Comparison of ENCODE assay signal across 19 cellular contexts in genomic region chr7:27804139-27804538, GRCh38.
DNase-seq lines count a peak whose midpoint lies in the region; ATAC-seq and TF ChIP-seq lines count a peak whose summit lies in the region.
"Had no signal": no experiment of that assay in that cellular context is flagged by ENCODE, and none has a peak within 500 bp of the region (broad histone marks: within the 10 kb centered on the region; RNA-seq: fewer than 3 reads in every experiment).

No MANE protein-coding gene starts in this region.

- peak overlapping the region; percentile 46 to 86 (median 66) for H3K27ac ChIP-seq in adrenal gland
- peak overlapping the region; percentile 89 for H3K27ac ChIP-seq in subcutaneous abdominal adipose tissue (ENCODE audit: low read depth, low read length)

- ATAC-seq in left lobe of liver (peak; percentile 52), HG02798 (IDR thresholded peaks at IDR 0.05; ENCODE audit: poor library complexity, unreplicated experiment) (no peak)
- ATAC-seq in activated T-cell treated with anti-CD3 and anti-CD28 coated beads, Interleukin-2, amount 50 U/mL, for 72 hours (replicated peaks in 1 of 2) = no peak
- ATAC-seq: PC-3 had no signal

- no peak for TF ChIP-seq CTCF in adrenal gland (IDR thresholded peaks at IDR 0.05)

- H3K4me3 ChIP-seq in adrenal gland (no peak overlapping the region), subcutaneous abdominal adipose tissue (ENCODE audit: low read depth in 1 of 5, low read length in 5 of 5) (no peak overlapping the region)

- DNase-seq in GM04503 (ENCODE audit: low read depth) (peak; percentile 13), adrenal gland (no peak), left lobe of liver (ENCODE audit: low spot score) (no peak)
- DNase-seq in activated T-cell treated with anti-CD3 and anti-CD28 coated beads, Interleukin-2, amount 50 U/mL, for 72 hours = no peak
- no peak for DNase-seq in stimulated activated CD4-positive, alpha-beta T cell treated with anti-CD3 and anti-CD28 coated beads, Interleukin-4, amount 100 ng/mL, for 4 hours
- DNase-seq: DMS 273 treated with DMSO at 0.1 percent for 48 hours, DND-41, MV-4-11, NCI-H1694, NCI-H2171 treated with DMSO at 0.1 percent for 48 hours, NCI-H446, NCI-H526, PC-3, SHP77 had no signal

- peaks cover 5 to 14% of the 10 kb centered on the region in 2 donors for H3K36me3 Mint-ChIP-seq in activated T-cell treated with anti-CD3 and anti-CD28 coated beads, Interleukin-2, amount 50 U/mL, for 72 hours (ENCODE audit: insufficient read depth in 2 of 2)

- TF ChIP-seq POLR2A in adrenal gland (IDR thresholded peaks at IDR 0.05) = peak in 1 of 2 donors; percentile 61

- H3K36me3 ChIP-seq in adrenal gland (replicated peaks in 1 of 2) (no peaks in the 10 kb centered on the region), subcutaneous abdominal adipose tissue (ENCODE audit: control insufficient read depth in 5 of 5, insufficient read depth in 5 of 5, low read length in 5 of 5) (peaks cover 0 to 16% (median 0%) of the 10 kb centered on the region in 5 donors)

- intact Hi-C loops in adrenal gland (cut with DNase I) = no loop called here

- H3K27me3 ChIP-seq in adrenal gland = no peaks in the 10 kb centered on the region
- no peaks in the 10 kb centered on the region for H3K27me3 ChIP-seq in subcutaneous abdominal adipose tissue (ENCODE audit: control insufficient read depth in 5 of 5, insufficient read depth in 4 of 5, low read length in 5 of 5)

- H3K4me1 ChIP-seq in adrenal gland (replicated peaks in 1 of 2) (peaks cover 26 to 44% of the 10 kb centered on the region in 2 donors), subcutaneous abdominal adipose tissue (ENCODE audit: control insufficient read depth in 5 of 5, insufficient read depth in 5 of 5, low read length in 5 of 5) (peaks cover 0 to 28% (median 18%) of the 10 kb centered on the region in 5 donors)

- H3K27ac Mint-ChIP-seq in activated T-cell treated with anti-CD3 and anti-CD28 coated beads, Interleukin-2, amount 50 U/mL, for 72 hours = no peak overlapping the region
- H3K27ac Mint-ChIP-seq: B cell, CD14-positive monocyte, IgD-negative memory B cell had no signal

- no peaks in the 10 kb centered on the region for H3K27me3 Mint-ChIP-seq in activated T-cell treated with anti-CD3 and anti-CD28 coated beads, Interleukin-2, amount 50 U/mL, for 72 hours (ENCODE audit: low read depth)
- H3K27me3 Mint-ChIP-seq: B cell, IgD-negative memory B cell had no signal

- H3K4me3 Mint-ChIP-seq in activated T-cell treated with anti-CD3 and anti-CD28 coated beads, Interleukin-2, amount 50 U/mL, for 72 hours = no peak overlapping the region
- H3K4me3 Mint-ChIP-seq: B cell, CD14-positive monocyte, IgD-negative memory B cell had no signal

- H3K4me1 Mint-ChIP-seq in activated T-cell treated with anti-CD3 and anti-CD28 coated beads, Interleukin-2, amount 50 U/mL, for 72 hours (ENCODE audit: low read depth) = no peaks in the 10 kb centered on the region
- H3K4me1 Mint-ChIP-seq: B cell had no signal

- 41 to 53% (median 45%) methylated on average over 3 of the region's 3 CpGs for WGBS in adrenal gland, 4 donors

- no peaks in the 10 kb centered on the region for H3K9me3 Mint-ChIP-seq in activated T-cell treated with anti-CD3 and anti-CD28 coated beads, Interleukin-2, amount 50 U/mL, for 72 hours
- H3K9me3 Mint-ChIP-seq: CD14-positive monocyte, IgD-negative memory B cell had no signal

- no peaks in the 10 kb centered on the region for H3K9me3 ChIP-seq in adrenal gland (replicated peaks in 1 of 3)
- H3K9me3 ChIP-seq in subcutaneous abdominal adipose tissue (ENCODE audit: control insufficient read depth in 5 of 5, low read length in 5 of 5) = no peaks in the 10 kb centered on the region

- peak overlapping the region in 1 of 5 donors; percentile 29 for H3K9ac ChIP-seq in subcutaneous abdominal adipose tissue (ENCODE audit: low read length in 5 of 5)
